Comparison of ENCODE assay signal across 31 cellular contexts in the genomic region with DNA sequence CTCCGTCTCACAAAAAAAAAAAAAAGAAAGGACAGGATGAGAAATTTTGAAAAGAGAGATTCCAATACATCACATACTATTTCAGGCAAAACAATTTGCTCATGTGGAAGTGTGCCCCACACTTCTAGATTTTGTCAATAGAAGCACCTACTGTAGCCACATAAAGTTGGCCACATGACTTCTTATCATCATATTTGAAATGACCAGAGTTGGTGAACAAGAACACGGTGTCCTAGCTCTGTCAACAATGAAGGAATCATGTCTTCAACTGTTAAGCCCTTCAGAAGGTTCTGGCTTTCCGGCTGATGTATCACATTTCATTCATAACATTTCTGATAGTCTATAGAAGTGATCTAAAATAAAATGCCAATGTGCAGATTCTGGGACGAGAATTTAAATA.
"Had no signal": no experiment of that assay in that cellular context is flagged by ENCODE, and none has a peak within 500 bp of the region (broad histone marks: within the 10 kb centered on the region; RNA-seq: fewer than 3 reads in every experiment).

No MANE protein-coding gene starts in this region.

- H3K27ac ChIP-seq: adrenal gland, ascending aorta, body of pancreas, brain microvascular endothelial cell, breast epithelium, cardiac muscle cell had no signal

- H3K4me3 ChIP-seq: adrenal gland, ascending aorta, body of pancreas, breast epithelium, cardiac muscle cell had no signal

- DNase-seq: activated effector memory CD4-positive, alpha-beta T cell treated with anti-CD3 and anti-CD28 coated beads, Interleukin-2, amount 50 U/mL, for 16 hours; activated effector memory CD4-positive, alpha-beta T cell treated with Interleukin-2 at 50 U/mL for 16 hours; activated gamma-delta T cell; activated gamma-delta T cell treated with Interleukin-2 at 50 U/mL for 16 hours; activated naive CD4-positive, alpha-beta T cell; activated naive CD4-positive, alpha-beta T cell treated with anti-CD3 and anti-CD28 coated beads for 36 hours; activated naive CD4-positive, alpha-beta T cell treated with anti-CD3 and anti-CD28 coated beads, Interleukin-2, amount 10 ng/mL, durations not matched to agents 7 days and 5 days; activated naive CD4-positive, alpha-beta T cell treated with anti-CD3 and anti-CD28 coated beads, Interleukin-2, amount 50 U/mL, for 16 hours; activated naive CD4-positive, alpha-beta T cell treated with Interleukin-2 at 50 U/mL for 16 hours; activated naive CD8-positive, alpha-beta T cell treated with anti-CD3 and anti-CD28 coated beads for 36 hours; activated naive CD8-positive, alpha-beta T cell treated with anti-CD3 and anti-CD28 coated beads, Interleukin-2, amount 10 ng/mL, durations not matched to agents 7 days and 5 days; activated naive CD8-positive, alpha-beta T cell treated with anti-CD3 and anti-CD28 coated beads, Interleukin-2, amount 50 U/mL, for 24 hours; activated T-cell treated with anti-CD3 and anti-CD28 coated beads, Interleukin-2, amount 50 U/mL, for 24 hours; activated T-cell treated with anti-CD3 and anti-CD28 coated beads, Interleukin-2, amount 50 U/mL, for 4 hours; activated T-cell treated with anti-CD3 and anti-CD28 coated beads, Interleukin-2, amount 50 U/mL, for 48 hours; activated T-cell treated with anti-CD3 and anti-CD28 coated beads, Interleukin-2, amount 50 U/mL, for 72 hours; adrenal gland; amniotic stem cell; amygdala; anterior cingulate cortex; aorta; body of pancreas; brain microvascular endothelial cell; caudate nucleus; central memory CD4-positive, alpha-beta T cell; cerebellar nuclear complex had no signal

- ATAC-seq: activated naive CD4-positive, alpha-beta T cell treated with anti-CD3 and anti-CD28 coated beads, Interleukin-2, amount 50 U/mL, for 72 hours; activated naive CD8-positive, alpha-beta T cell treated with anti-CD3 and anti-CD28 coated beads, Interleukin-2, amount 50 U/mL, for 24 hours; activated T-cell treated with anti-CD3 and anti-CD28 coated beads, Interleukin-2, amount 50 U/mL, for 4 hours; activated T-cell treated with anti-CD3 and anti-CD28 coated beads, Interleukin-2, amount 50 U/mL, for 72 hours; activated T-helper 17 cell treated with anti-CD3 and anti-CD28 coated beads, Interleukin-2, amount 50 U/mL, for 72 hours; body of pancreas had no signal
